ENCODE assay signal across 29 cellular contexts in the genomic region with DNA sequence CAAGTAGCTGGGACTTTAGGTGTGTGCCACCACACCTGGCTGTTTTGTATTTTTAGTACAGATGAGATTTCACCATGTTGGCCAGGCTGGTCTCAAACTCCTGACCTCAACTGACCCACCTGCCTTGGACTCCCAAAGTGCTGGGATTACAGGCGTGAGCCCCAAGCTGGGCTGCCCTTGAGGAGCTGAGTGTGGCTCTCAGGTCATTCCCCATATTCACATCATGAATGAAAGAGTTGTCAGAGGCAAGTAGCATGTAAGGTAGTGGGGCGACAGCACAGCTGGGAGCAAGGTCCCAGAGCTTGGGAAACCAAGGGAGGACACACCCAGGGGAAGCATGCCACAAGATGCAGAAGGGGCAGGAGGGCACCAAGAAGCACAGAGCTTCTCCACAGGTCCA. TPM values are rescaled to one million over a fixed set of nuclear protein-coding genes. Genes with fewer than 3 reads are reported as not detected.
"Had no signal": no experiment of that assay in that cellular context is flagged by ENCODE, and none has a peak within 500 bp of the region (broad histone marks: within the 10 kb centered on the region; RNA-seq: fewer than 3 reads in every experiment).

No MANE protein-coding gene starts in this region.

- DNase-seq: activated B cell treated with CpG ODN at 0.5 μM for 24 hours; activated CD4-positive, alpha-beta T cell treated with anti-CD3 and anti-CD28 coated beads for 1 hour; activated CD4-positive, alpha-beta T cell treated with anti-CD3 and anti-CD28 coated beads, Interleukin-2, amount 10 ng/mL, durations not matched to agents 24 days and 14 days; activated CD8-positive, alpha-beta memory T cell treated with anti-CD3 and anti-CD28 coated beads, Interleukin-2, amount 50 U/mL, for 4 hours; activated naive CD4-positive, alpha-beta T cell treated with anti-CD3 and anti-CD28 coated beads, Interleukin-2, amount 50 U/mL, for 16 hours; activated T-cell treated with anti-CD3 and anti-CD28 coated beads, Interleukin-2, amount 50 U/mL, for 4 hours; amygdala; MG63; MV-4-11; NCI-H1092 treated with DMSO at 0.1 percent for 48 hours; NCI-H1417 treated with DMSO at 0.1 percent for 48 hours; NCI-H1694; NCI-H2029; NCI-H2107; NCI-H2171 treated with DMSO at 0.1 percent for 48 hours; NCI-H345; NCI-H510A; NCI-H69; Peyer's patch; SHP77; SW 1271 had no signal

- ATAC-seq: activated T-cell treated with anti-CD3 and anti-CD28 coated beads, Interleukin-2, amount 50 U/mL, for 4 hours; SK-N-SH treated with all-trans-retinoic acid at 6 μM for 48 hours had no signal

- H3K4me3 ChIP-seq: cardiac muscle cell, MG63, Peyer's patch, SJSA1 had no signal

- H3K4me3 Mint-ChIP-seq: activated B cell treated with CpG ODN at 0.5 μM for 24 hours; activated CD4-positive, alpha-beta memory T cell treated with anti-CD3 and anti-CD28 coated beads for 36 hours; activated CD4-positive, alpha-beta T cell treated with anti-CD3 and anti-CD28 coated beads, Interleukin-2, amount 10 ng/mL, durations not matched to agents 24 days and 14 days; activated T-cell treated with anti-CD3 and anti-CD28 coated beads, Interleukin-2, amount 50 U/mL, for 4 hours; activated T-helper 17 cell treated with anti-CD3 and anti-CD28 coated beads, Interleukin-2, amount 50 U/mL, for 72 hours; brain; T-helper 1 cell treated with Interleukin-12 subunit alpha and Interleukin-12 subunit beta and Interleukin-4 antibody, amounts not matched to agents 30 μg/mL and 1 μg/mL, for 36 hours had no signal

- H3K27me3 Mint-ChIP-seq: activated B cell treated with CpG ODN at 0.5 μM for 24 hours; activated CD4-positive, alpha-beta memory T cell treated with anti-CD3 and anti-CD28 coated beads for 36 hours; activated CD4-positive, alpha-beta T cell treated with anti-CD3 and anti-CD28 coated beads, Interleukin-2, amount 10 ng/mL, durations not matched to agents 24 days and 14 days; activated T-helper 17 cell treated with anti-CD3 and anti-CD28 coated beads, Interleukin-2, amount 50 U/mL, for 72 hours; brain had no signal

- H3K9me3 Mint-ChIP-seq: activated B cell treated with CpG ODN at 0.5 μM for 24 hours; activated CD4-positive, alpha-beta memory T cell treated with anti-CD3 and anti-CD28 coated beads for 36 hours; activated CD4-positive, alpha-beta T cell treated with anti-CD3 and anti-CD28 coated beads, Interleukin-2, amount 10 ng/mL, durations not matched to agents 24 days and 14 days; activated T-cell treated with anti-CD3 and anti-CD28 coated beads, Interleukin-2, amount 50 U/mL, for 4 hours; activated T-helper 17 cell treated with anti-CD3 and anti-CD28 coated beads, Interleukin-2, amount 50 U/mL, for 72 hours; T-helper 1 cell treated with Interleukin-12 subunit alpha and Interleukin-12 subunit beta and Interleukin-4 antibody, amounts not matched to agents 30 μg/mL and 1 μg/mL, for 36 hours had no signal

- H3K27me3 ChIP-seq: cardiac muscle cell, MG63, Peyer's patch, SJSA1 had no signal

- H3K27ac Mint-ChIP-seq: activated B cell treated with CpG ODN at 0.5 μM for 24 hours; activated CD4-positive, alpha-beta memory T cell treated with anti-CD3 and anti-CD28 coated beads for 36 hours; T-helper 1 cell treated with Interleukin-12 subunit alpha and Interleukin-12 subunit beta and Interleukin-4 antibody, amounts not matched to agents 30 μg/mL and 1 μg/mL, for 36 hours had no signal

- FAIRE-seq: astrocyte had no signal

RNA-seq across cellular contexts. Expression of gene LAMB2, which starts 28.3 kb away (rescaled TPM):
- total RNA-seq: activated B cell treated with CpG ODN at 0.5 μM for 24 hours; activated CD4-positive, alpha-beta memory T cell treated with anti-CD3 and anti-CD28 coated beads for 36 hours; activated CD4-positive, alpha-beta T cell treated with anti-CD3 and anti-CD28 coated beads, Interleukin-2, amount 10 ng/mL, durations not matched to agents 24 days and 14 days had no signal
